ENCODE assay signal across 10 cellular contexts in genomic region chr11:67024410-67024809, GRCh38. TPM values are rescaled to one million over a fixed set of nuclear protein-coding genes. Genes with fewer than 3 reads are reported as not detected.
DNase-seq lines count a peak whose midpoint lies in the region; ATAC-seq and TF ChIP-seq lines count a peak whose summit lies in the region.
"Had no signal": no experiment of that assay in that cellular context is flagged by ENCODE, and none has a peak within 500 bp of the region (broad histone marks: within the 10 kb centered on the region; RNA-seq: fewer than 3 reads in every experiment).

No MANE protein-coding gene starts in this region.

- TF ChIP-seq CTCF in Calu3 (IDR thresholded peaks at IDR 0.05; ENCODE audit: unreplicated experiment) (no peak), RWPE2 (IDR thresholded peaks at IDR 0.05; ENCODE audit: poor library complexity, severe bottlenecking) (no peak), osteoblast (IDR thresholded peaks at IDR 0.05; ENCODE audit: extremely low read depth, low read depth, low read length) (no peak)

- H3K36me3 Mint-ChIP-seq in Calu3 (ENCODE audit: insufficient read depth, unreplicated experiment) = peaks cover 15% of the 10 kb centered on the region
- H3K36me3 Mint-ChIP-seq in activated T-helper 1 cell treated with anti-CD3 and anti-CD28 coated beads, Interleukin-12 subunit alpha, Interleukin-12 subunit beta, Interleukin-2, Interleukin-4 antibody, amounts not matched to agents 30 ng/mL and 10 ng/mL and 1 ng/mL, durations not matched to agents 14 hours and 24 hours and 36 hours (ENCODE audit: low read depth) = no peaks in the 10 kb centered on the region

- peak overlapping the region; percentile 75 for H3K4me3 Mint-ChIP-seq in Calu3 (ENCODE audit: low read depth, unreplicated experiment)
- no peak overlapping the region for H3K4me3 Mint-ChIP-seq in activated T-helper 1 cell treated with anti-CD3 and anti-CD28 coated beads, Interleukin-12 subunit alpha, Interleukin-12 subunit beta, Interleukin-2, Interleukin-4 antibody, amounts not matched to agents 30 ng/mL and 10 ng/mL and 1 ng/mL, durations not matched to agents 14 hours and 24 hours and 36 hours

- H3K9me3 ChIP-seq in RWPE2 (ENCODE audit: severe bottlenecking) (no peaks in the 10 kb centered on the region), osteoblast (ENCODE audit: low read depth, low read length) (no peaks in the 10 kb centered on the region), aorta (ENCODE audit: control insufficient read depth, low read length) (no peaks in the 10 kb centered on the region)

- H3K9me3 Mint-ChIP-seq in Calu3 (ENCODE audit: low read depth, unreplicated experiment) = no peaks in the 10 kb centered on the region
- H3K9me3 Mint-ChIP-seq in activated T-helper 1 cell treated with anti-CD3 and anti-CD28 coated beads, Interleukin-12 subunit alpha, Interleukin-12 subunit beta, Interleukin-2, Interleukin-4 antibody, amounts not matched to agents 30 ng/mL and 10 ng/mL and 1 ng/mL, durations not matched to agents 14 hours and 24 hours and 36 hours = no peaks in the 10 kb centered on the region

- H3K27me3 ChIP-seq in RWPE2 (ENCODE audit: insufficient read depth, poor library complexity, severe bottlenecking) = no peaks in the 10 kb centered on the region
- no peaks in the 10 kb centered on the region for H3K27me3 ChIP-seq in osteoblast (ENCODE audit: insufficient read depth, low read length)
- H3K27me3 ChIP-seq in aorta (ENCODE audit: control insufficient read depth in 1 of 2, insufficient read depth in 2 of 2, low read length in 1 of 2) = no peaks in the 10 kb centered on the region

- peak overlapping the region; percentile 76 for H3K4me2 ChIP-seq in osteoblast (ENCODE audit: insufficient read depth, low read length)

- WGBS in aorta, 2 donors = 87% methylated on average over 5 of the region's 5 CpGs

- peak overlapping the region; percentile 2 for H3K27ac ChIP-seq in RWPE2 (ENCODE audit: poor library complexity, severe bottlenecking)
- no peak overlapping the region for H3K27ac ChIP-seq in osteoblast (ENCODE audit: low read depth, low read length)
- no peak overlapping the region for H3K27ac ChIP-seq in aorta (ENCODE audit: low read depth in 1 of 2, low read length in 2 of 2)

- H3K4me1 ChIP-seq in RWPE2 (ENCODE audit: insufficient read depth, poor library complexity, severe bottlenecking) (peaks cover 22% of the 10 kb centered on the region), osteoblast (ENCODE audit: insufficient read depth, low read length) (peaks cover 26% of the 10 kb centered on the region), aorta (ENCODE audit: control insufficient read depth in 1 of 2, insufficient read depth in 2 of 2, low read length in 2 of 2) (no peaks in the 10 kb centered on the region)

- H2AFZ ChIP-seq in osteoblast (ENCODE audit: low read length) = no peak overlapping the region

- no peaks in the 10 kb centered on the region for H4K20me1 ChIP-seq in osteoblast (ENCODE audit: insufficient read depth, low read length)

- peaks cover 13% of the 10 kb centered on the region for H3K27me3 Mint-ChIP-seq in Calu3 (ENCODE audit: unreplicated experiment)
- H3K27me3 Mint-ChIP-seq in activated T-helper 1 cell treated with anti-CD3 and anti-CD28 coated beads, Interleukin-12 subunit alpha, Interleukin-12 subunit beta, Interleukin-2, Interleukin-4 antibody, amounts not matched to agents 30 ng/mL and 10 ng/mL and 1 ng/mL, durations not matched to agents 14 hours and 24 hours and 36 hours (ENCODE audit: insufficient read depth) = peaks cover 61% of the 10 kb centered on the region

- H3K36me3 ChIP-seq in RWPE2 (ENCODE audit: low read depth) (no peaks in the 10 kb centered on the region), osteoblast (ENCODE audit: insufficient read depth, low read length) (no peaks in the 10 kb centered on the region), aorta (ENCODE audit: control insufficient read depth in 1 of 2, insufficient read depth in 2 of 2, low read length in 1 of 2) (no peaks in the 10 kb centered on the region)

- intact Hi-C loops in Calu3 (cut with micrococcal nuclease; ENCODE audit: unreplicated experiment) = no loop called here
- intact Hi-C loops in activated T-helper 1 cell treated with anti-CD3 and anti-CD28 coated beads, Interleukin-12 subunit alpha, Interleukin-12 subunit beta, Interleukin-2, Interleukin-4 antibody, amounts not matched to agents 30 ng/mL and 10 ng/mL and 1 ng/mL, durations not matched to agents 14 hours and 24 hours and 36 hours (cut with micrococcal nuclease) = no loop called here
- intact Hi-C loops in Right ventricle myocardium inferior (cut with DNase I) = no loop called here
- intact Hi-C loops in aorta (cut with DNase I) = no loop called here

- H3K79me2 ChIP-seq in osteoblast (ENCODE audit: insufficient read depth, low read length) = no peaks in the 10 kb centered on the region

- CTCF ChIA-PET in Calu3 (lab: Charles Lee) = interaction anchor here (1.2 kb wide), 2 partner anchors 28 to 29 kb away, joined by 3 to 5 read pairs; no protein-coding TSS in a partner anchor

- no TSS peak for BruUV-seq in Calu3 (replicated peaks; lab: Mats Ljungman, UMichigan)

- DNase-seq in Calu3 (no peak), RWPE2 (ENCODE audit: low spot score) (no peak), osteoblast (ENCODE audit: insufficient read length, low spot score, missing footprints) (peak; percentile 79), Right ventricle myocardium inferior (ENCODE audit: missing footprints) (no peak), aorta (no peak)
- DNase-seq in activated T-helper 1 cell treated with anti-CD3 and anti-CD28 coated beads, Interleukin-12 subunit alpha, Interleukin-12 subunit beta, Interleukin-2, Interleukin-4 antibody, amounts not matched to agents 30 ng/mL and 10 ng/mL and 1 ng/mL, durations not matched to agents 14 hours and 24 hours and 36 hours (ENCODE audit: low spot score) = peak; percentile 27
- DNase-seq: HCEC 1CT, kidney had no signal

- ATAC-seq in RWPE2 (ENCODE audit: low read depth) (no peak; the same call in 2 of the 3 replicates), Right ventricle myocardium inferior (no peak), GM19324 (IDR thresholded peaks at IDR 0.05; ENCODE audit: low FRiP score, unreplicated experiment) (no peak), HG03095 (IDR thresholded peaks at IDR 0.05; ENCODE audit: unreplicated experiment) (no peak), aorta (ENCODE audit: low FRiP score) (no peak)

- no peak overlapping the region for H3K27ac Mint-ChIP-seq in Calu3 (ENCODE audit: unreplicated experiment)
- peak overlapping the region; percentile 64 for H3K27ac Mint-ChIP-seq in activated T-helper 1 cell treated with anti-CD3 and anti-CD28 coated beads, Interleukin-12 subunit alpha, Interleukin-12 subunit beta, Interleukin-2, Interleukin-4 antibody, amounts not matched to agents 30 ng/mL and 10 ng/mL and 1 ng/mL, durations not matched to agents 14 hours and 24 hours and 36 hours

- H3K4me3 ChIP-seq in RWPE2 (ENCODE audit: severe bottlenecking) = no peak overlapping the region
- H3K4me3 ChIP-seq in osteoblast (ENCODE audit: insufficient read depth, low read length) = peak overlapping the region; percentile 72
- no peak overlapping the region for H3K4me3 ChIP-seq in aorta (ENCODE audit: low read length in 2 of 2)

- H3K4me1 Mint-ChIP-seq in Calu3 (ENCODE audit: low read depth, unreplicated experiment) = peaks cover 37% of the 10 kb centered on the region
- H3K4me1 Mint-ChIP-seq in activated T-helper 1 cell treated with anti-CD3 and anti-CD28 coated beads, Interleukin-12 subunit alpha, Interleukin-12 subunit beta, Interleukin-2, Interleukin-4 antibody, amounts not matched to agents 30 ng/mL and 10 ng/mL and 1 ng/mL, durations not matched to agents 14 hours and 24 hours and 36 hours (ENCODE audit: low read depth) = peaks cover 12% of the 10 kb centered on the region

RNA-seq across cellular contexts. Expression of gene SYT12, which starts 1.5 kb away (rescaled TPM):
- total RNA-seq in Calu3 (2022) (6.2 and 6.4 TPM in 2 replicates), osteoblast (4.0 and 4.1 TPM in 2 replicates), Right ventricle myocardium inferior (0.32 TPM), aorta (1 to 10 TPM; 4.7 to 5.5 TPM)
- total RNA-seq in activated T-helper 1 cell treated with anti-CD3 and anti-CD28 coated beads, Interleukin-12 subunit alpha, Interleukin-12 subunit beta, Interleukin-2, Interleukin-4 antibody, amounts not matched to agents 30 ng/mL and 10 ng/mL and 1 ng/mL, durations not matched to agents 14 hours and 24 hours and 36 hours = not detected in 2 replicates
- polyA plus RNA-seq in aorta = 1 to 10 TPM; 1.4 to 3.8 TPM

RNA-seq across cellular contexts. Expression of gene RHOD, which starts 32.2 kb away (rescaled TPM):
- total RNA-seq in Calu3 (2022) (24.1 and 24.7 TPM in 2 replicates), osteoblast (26.8 and 27.5 TPM in 2 replicates), Right ventricle myocardium inferior (62.5 TPM), aorta (10 to 100 TPM; 19.4 to 20.1 TPM)
- total RNA-seq in activated T-helper 1 cell treated with anti-CD3 and anti-CD28 coated beads, Interleukin-12 subunit alpha, Interleukin-12 subunit beta, Interleukin-2, Interleukin-4 antibody, amounts not matched to agents 30 ng/mL and 10 ng/mL and 1 ng/mL, durations not matched to agents 14 hours and 24 hours and 36 hours = 0.39 and 0.44 TPM in 2 replicates
- 10 to 100 TPM; 28.4 to 33.6 TPM for polyA plus RNA-seq in aorta

RNA-seq across cellular contexts. Expression of gene C11orf86, which starts 49.3 kb away (rescaled TPM):
- total RNA-seq in Calu3 (2022) = not detected in 2 replicates
- not detected in 2 replicates for total RNA-seq in activated T-helper 1 cell treated with anti-CD3 and anti-CD28 coated beads, Interleukin-12 subunit alpha, Interleukin-12 subunit beta, Interleukin-2, Interleukin-4 antibody, amounts not matched to agents 30 ng/mL and 10 ng/mL and 1 ng/mL, durations not matched to agents 14 hours and 24 hours and 36 hours
- total RNA-seq in osteoblast = not detected in 2 replicates
- not detected for total RNA-seq in Right ventricle myocardium inferior
- total RNA-seq in aorta = not detected
- 10 to 100 TPM in 1 of 2 donors, under 1 TPM in 1; 0.10 to 54.8 TPM for polyA plus RNA-seq in aorta
- total RNA-seq: kidney had no signal

Comparison
In these comparisons a context has a peak if more than half of its experiments do, and no peak if none do; other contexts are left out.
1. DNase-seq: peak in activated T-helper 1 cell treated with anti-CD3 and anti-CD28 coated beads, Interleukin-12 subunit alpha, Interleukin-12 subunit beta, Interleukin-2, Interleukin-4 antibody, amounts not matched to agents 30 ng/mL and 10 ng/mL and 1 ng/mL, durations not matched to agents 14 hours and 24 hours and 36 hours (single experiment) and osteoblast (single experiment); none in Calu3 (single experiment), RWPE2 (single experiment), Right ventricle myocardium inferior (single experiment) and aorta (0 of 2).
2. RNA of gene RHOD, which starts 32.2 kb away (total RNA-seq): 62.5 TPM in Right ventricle myocardium inferior (single experiment), 26.8 to 27.5 TPM in osteoblast, 24.1 to 24.7 TPM in Calu3 and 19.4 to 20.1 TPM in aorta; 0.39 to 0.44 TPM in activated T-helper 1 cell treated with anti-CD3 and anti-CD28 coated beads, Interleukin-12 subunit alpha, Interleukin-12 subunit beta, Interleukin-2, Interleukin-4 antibody, amounts not matched to agents 30 ng/mL and 10 ng/mL and 1 ng/mL, durations not matched to agents 14 hours and 24 hours and 36 hours; every median in the first group is over 10 times any median in the second.